In the genomic region with DNA sequence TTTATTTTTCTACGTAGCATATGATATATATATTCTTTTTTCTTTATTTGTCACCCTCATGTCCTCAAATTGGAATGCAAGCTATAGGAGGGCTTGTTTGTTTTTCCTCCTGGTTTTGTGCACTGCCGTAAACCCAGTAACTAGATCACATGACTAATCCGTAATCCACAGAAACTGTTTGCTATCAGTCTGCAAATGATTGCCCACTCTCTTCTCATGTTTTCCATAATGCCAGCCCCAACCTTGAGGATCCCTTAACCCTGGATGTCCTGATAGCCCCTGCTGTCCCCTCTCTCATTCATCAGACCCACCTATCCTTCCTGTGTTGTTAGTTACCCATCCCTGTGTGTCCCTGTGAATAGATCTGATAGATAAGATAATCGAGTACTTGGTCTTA, we compare ENCODE assay signal across 21 cellular contexts.
DNase-seq lines count a peak whose midpoint lies in the region; ATAC-seq, FAIRE-seq and TF ChIP-seq lines count a peak whose summit lies in the region.
"Had no signal": no experiment of that assay in that cellular context is flagged by ENCODE, and none has a peak within 500 bp of the region (broad histone marks: within the 10 kb centered on the region; RNA-seq: fewer than 3 reads in every experiment).

No MANE protein-coding gene starts in this region.

- BruUV-seq in MCF 10A (replicated peaks; lab: Mats Ljungman, UMichigan): no TSS peak

- no peaks in the 10 kb centered on the region for H3K9me3 ChIP-seq in breast epithelium
- H3K9me3 ChIP-seq: BLaER1, MG63, thyroid gland had no signal

- TF ChIP-seq POLR2A in breast epithelium (IDR thresholded peaks at IDR 0.05): no peak

- H3K4me1 Mint-ChIP-seq in MCF 10A (ENCODE audit: insufficient read depth, unreplicated experiment) (peaks cover 46% of the 10 kb centered on the region), glutamatergic neuron (ENCODE audit: low read depth, unreplicated experiment) (peaks cover 62% of the 10 kb centered on the region)
- H3K4me1 Mint-ChIP-seq in activated CD8-positive, alpha-beta T cell treated with anti-CD3 and anti-CD28 coated beads for 36 hours (ENCODE audit: low read depth): peaks cover 10% of the 10 kb centered on the region
- H3K4me1 Mint-ChIP-seq: activated B cell treated with CpG ODN at 0.5 μM for 24 hours; stimulated activated memory B cell treated with anti-CD40 and anti-IgM and Interleukin-4, amounts not matched to agents 10 μg/mL and 1 μg/mL and 100 μg/mL, for 72 hours had no signal

- DNase-seq in MCF 10A (ENCODE audit: unreplicated experiment) (no peak), breast epithelium (ENCODE audit: low spot score in 2 of 2) (no peak), astrocyte of the spinal cord (ENCODE audit: low read depth, low spot score) (peak; percentile 25), glutamatergic neuron (no peak), urothelium cell line (ENCODE audit: low spot score) (no peak)
- no peak for DNase-seq in activated CD8-positive, alpha-beta T cell treated with anti-CD3 and anti-CD28 coated beads for 36 hours
- DNase-seq: activated B cell treated with CpG ODN at 0.5 μM for 24 hours; activated CD8-positive, alpha-beta memory T cell treated with anti-CD3 and anti-CD28 coated beads for 24 hours; activated naive CD8-positive, alpha-beta T cell treated with anti-CD3 and anti-CD28 coated beads for 36 hours; NCI-H1694 treated with DMSO at 0.1 percent for 48 hours; NCI-H345; SHP77; T-helper 17 cell; thyroid gland had no signal

- CTCF ChIA-PET in MCF 10A (lab: Yijun Ruan, JAX): interaction anchor here (0.6 kb wide), 2 partner anchors 612 to 1397 kb away, joined by 3 read pairs; no protein-coding TSS in a partner anchor
- CTCF ChIA-PET in activated CD8-positive, alpha-beta T cell treated with anti-CD3 and anti-CD28 coated beads for 36 hours (lab: Charles Lee): no interaction called here

- FAIRE-seq in urothelium cell line (lab: Jason Lieb, UNC): peak; percentile 89

- H3K9me3 Mint-ChIP-seq in MCF 10A (ENCODE audit: unreplicated experiment) (no peaks in the 10 kb centered on the region), glutamatergic neuron (ENCODE audit: unreplicated experiment) (peaks cover 5% of the 10 kb centered on the region)
- H3K9me3 Mint-ChIP-seq in activated CD8-positive, alpha-beta T cell treated with anti-CD3 and anti-CD28 coated beads for 36 hours: no peaks in the 10 kb centered on the region
- H3K9me3 Mint-ChIP-seq: activated B cell treated with CpG ODN at 0.5 μM for 24 hours; activated naive CD8-positive, alpha-beta T cell treated with anti-CD3 and anti-CD28 coated beads for 36 hours; nephron; stimulated activated memory B cell treated with anti-CD40 and anti-IgM and Interleukin-4, amounts not matched to agents 10 μg/mL and 1 μg/mL and 100 μg/mL, for 72 hours had no signal

- H3K4me3 ChIP-seq in breast epithelium (no peak overlapping the region), astrocyte of the spinal cord (ENCODE audit: low read depth, low read length) (no peak overlapping the region)
- H3K4me3 ChIP-seq: BLaER1, MG63, thyroid gland had no signal

- TF ChIP-seq CTCF in MCF 10A (IDR thresholded peaks at IDR 0.05; ENCODE audit: unreplicated experiment): no peak
- no peak for TF ChIP-seq CTCF in breast epithelium (IDR thresholded peaks at IDR 0.05)
- no peak for TF ChIP-seq CTCF in astrocyte of the spinal cord (IDR thresholded peaks at IDR 0.05; ENCODE audit: low read depth, low read length)
- TF ChIP-seq CTCF in glutamatergic neuron (IDR thresholded peaks at IDR 0.05; ENCODE audit: partially characterized antibody, unreplicated experiment): no peak
- no peak for TF ChIP-seq CTCF in activated CD8-positive, alpha-beta T cell treated with anti-CD3 and anti-CD28 coated beads for 36 hours (IDR thresholded peaks at IDR 0.05)

- no peaks in the 10 kb centered on the region for H3K36me3 ChIP-seq in breast epithelium
- H3K36me3 ChIP-seq: BLaER1, MG63, thyroid gland had no signal

- H3K36me3 Mint-ChIP-seq in MCF 10A (ENCODE audit: insufficient read depth, unreplicated experiment) (no peaks in the 10 kb centered on the region), glutamatergic neuron (ENCODE audit: unreplicated experiment) (no peaks in the 10 kb centered on the region)
- no peaks in the 10 kb centered on the region for H3K36me3 Mint-ChIP-seq in activated CD8-positive, alpha-beta T cell treated with anti-CD3 and anti-CD28 coated beads for 36 hours (ENCODE audit: low read depth)
- H3K36me3 Mint-ChIP-seq: activated naive CD8-positive, alpha-beta T cell treated with anti-CD3 and anti-CD28 coated beads for 36 hours; stimulated activated memory B cell treated with anti-CD40 and anti-IgM and Interleukin-4, amounts not matched to agents 10 μg/mL and 1 μg/mL and 100 μg/mL, for 72 hours had no signal

- H3K27ac Mint-ChIP-seq in MCF 10A (ENCODE audit: low read depth, unreplicated experiment) (peak overlapping the region; percentile 81), glutamatergic neuron (ENCODE audit: unreplicated experiment) (peak overlapping the region; percentile 53)
- no peak overlapping the region for H3K27ac Mint-ChIP-seq in activated CD8-positive, alpha-beta T cell treated with anti-CD3 and anti-CD28 coated beads for 36 hours
- H3K27ac Mint-ChIP-seq: activated B cell treated with CpG ODN at 0.5 μM for 24 hours; activated naive CD8-positive, alpha-beta T cell treated with anti-CD3 and anti-CD28 coated beads for 36 hours; stimulated activated memory B cell treated with anti-CD40 and anti-IgM and Interleukin-4, amounts not matched to agents 10 μg/mL and 1 μg/mL and 100 μg/mL, for 72 hours; T-helper 17 cell had no signal

- ATAC-seq in HG02763 (IDR thresholded peaks at IDR 0.05; ENCODE audit: unreplicated experiment): no peak
- ATAC-seq in activated CD8-positive, alpha-beta T cell treated with anti-CD3 and anti-CD28 coated beads for 36 hours: no peak
- no peak for ATAC-seq in GM21737 (IDR thresholded peaks at IDR 0.05; ENCODE audit: unreplicated experiment)
- ATAC-seq: stimulated activated memory B cell treated with anti-CD40 and anti-IgM and Interleukin-4, amounts not matched to agents 10 μg/mL and 1 μg/mL and 100 μg/mL, for 72 hours; T-helper 17 cell had no signal

- peak overlapping the region; percentile 7 for H3K4me3 Mint-ChIP-seq in MCF 10A (ENCODE audit: unreplicated experiment)
- peak overlapping the region; percentile 64 for H3K4me3 Mint-ChIP-seq in glutamatergic neuron (ENCODE audit: unreplicated experiment)
- H3K4me3 Mint-ChIP-seq in activated CD8-positive, alpha-beta T cell treated with anti-CD3 and anti-CD28 coated beads for 36 hours: no peak overlapping the region
- H3K4me3 Mint-ChIP-seq: activated B cell treated with CpG ODN at 0.5 μM for 24 hours; activated naive CD8-positive, alpha-beta T cell treated with anti-CD3 and anti-CD28 coated beads for 36 hours; nephron; stimulated activated memory B cell treated with anti-CD40 and anti-IgM and Interleukin-4, amounts not matched to agents 10 μg/mL and 1 μg/mL and 100 μg/mL, for 72 hours; T-helper 17 cell had no signal

- POLR2A ChIA-PET in MCF 10A (lab: Yijun Ruan, JAX): interaction anchor here (0.6 to 1.2 kb wide), 3 partner anchors 12 to 47 kb away, joined by 3 to 5 read pairs (median 3); no protein-coding TSS in a partner anchor
- POLR2A ChIA-PET in activated CD8-positive, alpha-beta T cell treated with anti-CD3 and anti-CD28 coated beads for 36 hours (lab: Charles Lee): no interaction called here

- no peaks in the 10 kb centered on the region for H3K27me3 ChIP-seq in breast epithelium
- H3K27me3 ChIP-seq: BLaER1, MG63, thyroid gland had no signal

- H3K27me3 Mint-ChIP-seq in MCF 10A (ENCODE audit: insufficient read depth, unreplicated experiment) (no peaks in the 10 kb centered on the region), glutamatergic neuron (ENCODE audit: unreplicated experiment) (peaks cover 10% of the 10 kb centered on the region)
- H3K27me3 Mint-ChIP-seq in activated CD8-positive, alpha-beta T cell treated with anti-CD3 and anti-CD28 coated beads for 36 hours: peaks cover 7% of the 10 kb centered on the region

- H3K27ac ChIP-seq in breast epithelium: no peak overlapping the region
- H3K27ac ChIP-seq: 22Rv1, BLaER1, thyroid gland had no signal

- H3K4me1 ChIP-seq in breast epithelium: no peaks in the 10 kb centered on the region

- intact Hi-C loops in MCF 10A (cut with micrococcal nuclease) (no loop called here), breast epithelium (cut with DNase I; ENCODE audit: low total_unique reads) (no loop called here)
- intact Hi-C loops in activated CD8-positive, alpha-beta T cell treated with anti-CD3 and anti-CD28 coated beads for 36 hours (cut with micrococcal nuclease): no loop called here

- in situ Hi-C loops in astrocyte of the spinal cord (cut with HindIII; ENCODE audit: low sequenced_read_pairs): no loop called here
